In the genomic region with DNA sequence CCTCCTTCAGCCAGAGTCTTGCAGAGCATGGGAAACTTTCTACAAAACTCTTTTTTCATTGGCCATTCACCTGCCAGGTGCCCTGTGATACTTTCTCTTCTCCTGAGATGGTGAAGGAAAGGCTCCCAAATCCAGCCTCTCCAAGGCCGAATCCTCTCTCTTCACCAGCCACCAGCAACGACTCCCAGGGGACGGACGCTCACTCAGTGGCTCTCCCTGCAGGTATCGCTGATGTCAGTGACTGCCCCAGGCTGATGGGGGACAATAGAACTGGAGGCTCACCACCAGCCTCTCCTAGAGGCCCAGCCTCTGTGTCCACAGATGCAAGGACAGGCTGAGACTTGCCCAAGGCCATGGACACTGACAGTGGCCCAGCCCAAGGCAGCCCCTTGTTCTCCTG, we compare ENCODE assay signal across 16 cellular contexts.
DNase-seq lines count a peak whose midpoint lies in the region; ATAC-seq and TF ChIP-seq lines count a peak whose summit lies in the region.
"Had no signal": no experiment of that assay in that cellular context is flagged by ENCODE, and none has a peak within 500 bp of the region (broad histone marks: within the 10 kb centered on the region; RNA-seq: fewer than 3 reads in every experiment).

No MANE protein-coding gene starts in this region.

- H3K79me1 ChIP-seq in IMR-90 (ENCODE audit: low read depth in 1 of 2, low read length in 2 of 2) = no peaks in the 10 kb centered on the region

- no peak overlapping the region for H2BK120ac ChIP-seq in IMR-90 (ENCODE audit: low read depth, low read length)

- H3K27ac Mint-ChIP-seq in activated T-helper 17 cell treated with anti-CD3 and anti-CD28 coated beads, Interleukin-2, amount 50 U/mL, for 72 hours = peak overlapping the region; percentile 43
- no peak overlapping the region for H3K27ac Mint-ChIP-seq in T-cell

- H4K8ac ChIP-seq in IMR-90 (ENCODE audit: low read depth in 2 of 2, low read length in 2 of 2) = no peak overlapping the region

- no peak overlapping the region for H3K4ac ChIP-seq in IMR-90 (ENCODE audit: low read depth, low read length)

- in situ Hi-C loops in IMR-90 (cut with MboI; ENCODE audit: low sequenced_read_pairs) = no loop called here

- no peak overlapping the region for H2BK15ac ChIP-seq in IMR-90 (ENCODE audit: low read depth, low read length)

- H3K27me3 ChIP-seq in IMR-90 (ENCODE audit: control insufficient read depth, insufficient read depth, low read length) = no peaks in the 10 kb centered on the region
- H3K27me3 ChIP-seq in esophagus muscularis mucosa = peaks cover 0 to 5% (median 0%) of the 10 kb centered on the region in 4 donors
- H3K27me3 ChIP-seq: BE2C had no signal

- H2BK20ac ChIP-seq in IMR-90 (ENCODE audit: low read depth, low read length) = no peak overlapping the region

- no peaks in the 10 kb centered on the region for H3K9me1 ChIP-seq in IMR-90 (ENCODE audit: insufficient read depth, low read length)

- H3K9ac ChIP-seq in IMR-90 (ENCODE audit: low read depth, low read length) = no peak overlapping the region

- CTCF ChIA-PET in IMR-90 (lab: Yijun Ruan, JAX) (interaction anchor here (0.7 kb wide), 1 partner anchor 405 kb away, joined by 3 read pairs; no protein-coding TSS in a partner anchor), T-cell (lab: Charles Lee) (no interaction called here)

- no peak overlapping the region for H4K5ac ChIP-seq in IMR-90 (ENCODE audit: low read depth, low read length)

- TF ChIP-seq CTCF in IMR-90 (conservative IDR thresholded peaks at IDR 0.05; ENCODE audit: low read depth, low read length) = no peak
- no peak for TF ChIP-seq CTCF in esophagus muscularis mucosa (IDR thresholded peaks at IDR 0.05)

- no peak overlapping the region for H3K23ac ChIP-seq in IMR-90 (ENCODE audit: low read depth, low read length)

- no peaks in the 10 kb centered on the region for H3K9me3 Mint-ChIP-seq in activated T-helper 17 cell treated with anti-CD3 and anti-CD28 coated beads, Interleukin-2, amount 50 U/mL, for 72 hours
- H3K9me3 Mint-ChIP-seq in T-cell = peaks cover 0 to 8% (median 0%) of the 10 kb centered on the region in 3 donors

- no peak overlapping the region for H2AK5ac ChIP-seq in IMR-90 (ENCODE audit: low read depth, low read length)

- H3K18ac ChIP-seq in IMR-90 (ENCODE audit: low read depth, low read length) = no peak overlapping the region

- no peak overlapping the region for H2BK5ac ChIP-seq in IMR-90 (ENCODE audit: low read depth, low read length, poor library complexity, severe bottlenecking)

- no peak overlapping the region for H4K91ac ChIP-seq in IMR-90 (ENCODE audit: insufficient read depth, low read depth, low read length)

- H3K4me2 ChIP-seq in IMR-90 (ENCODE audit: low read depth, low read length) = no peak overlapping the region
- H3K4me2 ChIP-seq: A549 had no signal

- no peak overlapping the region for H3K4me3 Mint-ChIP-seq in activated T-helper 17 cell treated with anti-CD3 and anti-CD28 coated beads, Interleukin-2, amount 50 U/mL, for 72 hours
- no peak overlapping the region for H3K4me3 Mint-ChIP-seq in T-cell
- H3K4me3 Mint-ChIP-seq: CD4-positive, alpha-beta memory T cell had no signal

- TF ChIP-seq RAD21 in IMR-90 (IDR thresholded peaks at IDR 0.05; ENCODE audit: low read length) = no peak

- DNase-seq in IMR-90 (no peak), esophagus muscularis mucosa (ENCODE audit: extremely low spot score) (peak; percentile 64), posterior vena cava (ENCODE audit: low spot score) (peak; percentile 57), T-cell (no peak), NCI-H1436 (lab: John Stamatoyannopoulos, UW) (no peak)
- DNase-seq: BE2C; CD4-positive, alpha-beta memory T cell; DMS153; DMS79 treated with DMSO at 0.1 percent for 48 hours; EL; GOT3 had no signal

- no peak for TF ChIP-seq EP300 in esophagus muscularis mucosa (IDR thresholded peaks at IDR 0.05)

- POLR2A ChIA-PET in IMR-90 (lab: Charles Lee; ENCODE audit: unreplicated experiment) = no interaction called here
- POLR2A ChIA-PET in T-cell (lab: Charles Lee) = no interaction called here

- peak overlapping the region; percentile 61 for H2AFZ ChIP-seq in IMR-90 (replicated peaks; ENCODE audit: low read length, poor library complexity)

- H4K20me1 ChIP-seq in IMR-90 (ENCODE audit: insufficient read depth, low read length) = no peaks in the 10 kb centered on the region

- dilution Hi-C loops in IMR-90 (cut with HindIII; ENCODE audit: low sequenced_read_pairs, unreplicated experiment) = no loop called here

- H3K36me3 ChIP-seq in IMR-90 (ENCODE audit: control insufficient read depth, insufficient read depth, low read length) (no peaks in the 10 kb centered on the region), esophagus muscularis mucosa (no peaks in the 10 kb centered on the region)
- H3K36me3 ChIP-seq: BE2C, HAP-1 had no signal

- no peak for ATAC-seq in IMR-90 (ENCODE audit: low read depth)
- ATAC-seq in activated T-helper 17 cell treated with anti-CD3 and anti-CD28 coated beads, Interleukin-2, amount 50 U/mL, for 72 hours (replicated peaks) = no peak
- ATAC-seq in T-cell (replicated peaks in 1 of 4) = no peak
- ATAC-seq in GM21737 (IDR thresholded peaks at IDR 0.05; ENCODE audit: unreplicated experiment) = no peak
- ATAC-seq: A549 had no signal

- no peak overlapping the region for H3K14ac ChIP-seq in IMR-90 (replicated peaks; ENCODE audit: low read depth, low read length)

- H3K9me3 ChIP-seq in IMR-90 (ENCODE audit: control insufficient read depth, insufficient read depth, low read length) (peaks cover 56% of the 10 kb centered on the region), esophagus muscularis mucosa (peaks cover 0 to 15% (median 11%) of the 10 kb centered on the region in 4 donors)
- H3K9me3 ChIP-seq: BE2C, HAP-1 had no signal

- H3K27ac ChIP-seq in IMR-90 (ENCODE audit: insufficient read depth, low read length) (no peak overlapping the region), esophagus muscularis mucosa (replicated peaks in 1 of 4) (no peak overlapping the region)
- H3K27ac ChIP-seq: A549, C4-2B had no signal

- intact Hi-C loops in IMR-90 (cut with micrococcal nuclease) (no loop called here), esophagus muscularis mucosa (cut with DNase I) (no loop called here), posterior vena cava (cut with DNase I) (no loop called here)

- no peak overlapping the region for H3K4me3 ChIP-seq in IMR-90 (ENCODE audit: insufficient read depth, low read depth, low read length)
- H3K4me3 ChIP-seq in esophagus muscularis mucosa = no peak overlapping the region
- H3K4me3 ChIP-seq: A549, HAP-1 had no signal

- H3K4me1 Mint-ChIP-seq in activated T-helper 17 cell treated with anti-CD3 and anti-CD28 coated beads, Interleukin-2, amount 50 U/mL, for 72 hours = no peaks in the 10 kb centered on the region
- H3K4me1 Mint-ChIP-seq in T-cell = peaks cover 0 to 16% (median 8%) of the 10 kb centered on the region in 3 donors

- H3K4me1 ChIP-seq in IMR-90 (ENCODE audit: control insufficient read depth, insufficient read depth, low read length) = no peaks in the 10 kb centered on the region
- no peaks in the 10 kb centered on the region for H3K4me1 ChIP-seq in esophagus muscularis mucosa
- H3K4me1 ChIP-seq: BE2C, HAP-1 had no signal

- no peaks in the 10 kb centered on the region for H3K36me3 Mint-ChIP-seq in activated T-helper 17 cell treated with anti-CD3 and anti-CD28 coated beads, Interleukin-2, amount 50 U/mL, for 72 hours (ENCODE audit: low read depth)
- H3K36me3 Mint-ChIP-seq in T-cell = peaks cover 14% of the 10 kb centered on the region

- TF ChIP-seq POLR2A in IMR-90 (IDR thresholded peaks at IDR 0.05; ENCODE audit: low read depth, low read length) (no peak), esophagus muscularis mucosa (IDR thresholded peaks at IDR 0.05; ENCODE audit: low read depth) (no peak)

- WGBS in IMR-90 (ENCODE audit: extremely low coverage in 2 of 2, insufficient read length in 1 of 2), 2 experiments = 100% methylated on average over 1 of the region's 5 CpGs; no CpG with 5 or more reads in 1 of the 2 experiments
- 98% methylated on average over 5 of the region's 5 CpGs for WGBS in esophagus muscularis mucosa

- no peak overlapping the region for H3K56ac ChIP-seq in IMR-90 (ENCODE audit: extremely low read depth, insufficient read depth, low read length)

- no peak overlapping the region for H2AK9ac ChIP-seq in IMR-90 (replicated peaks; ENCODE audit: low read depth, low read length, poor library complexity)

- H3K27me3 Mint-ChIP-seq in activated T-helper 17 cell treated with anti-CD3 and anti-CD28 coated beads, Interleukin-2, amount 50 U/mL, for 72 hours = no peaks in the 10 kb centered on the region
- no peaks in the 10 kb centered on the region for H3K27me3 Mint-ChIP-seq in T-cell
- H3K27me3 Mint-ChIP-seq: CD4-positive, alpha-beta memory T cell had no signal

- BruUV-seq in IMR-90 (replicated peaks; lab: Mats Ljungman, UMichigan) = no TSS peak

TF ChIP-seq in IMR-90, 13 proteins besides CTCF, POLR2A, EP300 and RAD21:
- TF ChIP-seq MAFK (IDR thresholded peaks at IDR 0.05; ENCODE audit: low read depth, low read length) = no peak
- TF ChIP-seq, protein P1, sequence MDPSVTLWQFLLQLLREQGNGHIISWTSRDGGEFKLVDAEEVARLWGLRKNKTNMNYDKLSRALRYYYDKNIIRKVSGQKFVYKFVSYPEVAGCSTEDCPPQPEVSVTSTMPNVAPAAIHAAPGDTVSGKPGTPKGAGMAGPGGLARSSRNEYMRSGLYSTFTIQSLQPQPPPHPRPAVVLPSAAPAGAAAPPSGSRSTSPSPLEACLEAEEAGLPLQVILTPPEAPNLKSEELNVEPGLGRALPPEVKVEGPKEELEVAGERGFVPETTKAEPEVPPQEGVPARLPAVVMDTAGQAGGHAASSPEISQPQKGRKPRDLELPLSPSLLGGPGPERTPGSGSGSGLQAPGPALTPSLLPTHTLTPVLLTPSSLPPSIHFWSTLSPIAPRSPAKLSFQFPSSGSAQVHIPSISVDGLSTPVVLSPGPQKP (IDR thresholded peaks at IDR 0.05; ENCODE audit: borderline replicate concordance, low read depth, low read length) = no peak
- no peak for TF ChIP-seq RFX5 (IDR thresholded peaks at IDR 0.05; ENCODE audit: low read depth, low read length)
- TF ChIP-seq CEBPB (IDR thresholded peaks at IDR 0.05; ENCODE audit: low read depth, low read length) = no peak
- no peak for TF ChIP-seq BHLHE40 (IDR thresholded peaks at IDR 0.05; ENCODE audit: low read depth, low read length)
- no peak for TF ChIP-seq RCOR1 (IDR thresholded peaks at IDR 0.05; ENCODE audit: insufficient replicate concordance, low read length)
- no peak for TF ChIP-seq NFE2L2 (IDR thresholded peaks at IDR 0.05; ENCODE audit: low read depth, low read length)

Comparison
In these comparisons a context has a peak if more than half of its experiments do, and no peak if none do; other contexts are left out.
1. DNase-seq: peak in esophagus muscularis mucosa (single experiment) and posterior vena cava (single experiment); none in IMR-90 (single experiment), T-cell (0 of 34) and NCI-H1436 (single experiment).